Comparison of ENCODE assay signal across 21 cellular contexts in genomic region chr3:196397941-196398340, GRCh38. TPM values are rescaled to one million over a fixed set of nuclear protein-coding genes. Genes with fewer than 3 reads are reported as not detected.
DNase-seq lines count a peak whose midpoint lies in the region; ATAC-seq, FAIRE-seq and TF ChIP-seq lines count a peak whose summit lies in the region.
"Had no signal": no experiment of that assay in that cellular context is flagged by ENCODE, and none has a peak within 500 bp of the region (broad histone marks: within the 10 kb centered on the region; RNA-seq: fewer than 3 reads in every experiment).

No MANE protein-coding gene starts in this region.

- TF ChIP-seq CTCF in GM12878 (IDR thresholded peaks at IDR 0.05 in 2 of 3, conservative IDR thresholded peaks at IDR 0.05 in 1 of 3; ENCODE audit: control insufficient read depth in 2 of 3, extremely low read depth in 1 of 3, insufficient read depth in 1 of 3, low read depth in 3 of 3, low read length in 3 of 3), result no peak
- no peak for TF ChIP-seq CTCF in neural progenitor cell (IDR thresholded peaks at IDR 0.05)

- no peak overlapping the region for H3K4me3 ChIP-seq in GM12878
- no peak overlapping the region for H3K4me3 ChIP-seq in neural progenitor cell
- H3K4me3 ChIP-seq: BLaER1 treated with 17β-estradiol and CSF1 and Interleukin-3, amounts not matched to agents 10 nM and 100 nM; GM23248 had no signal

- H2AFZ ChIP-seq in GM12878 (ENCODE audit: control insufficient read depth, low read depth, low read length), result no peak overlapping the region
- no peak overlapping the region for H2AFZ ChIP-seq in neural progenitor cell (replicated peaks)
- H2AFZ ChIP-seq: GM23248 had no signal

- ATAC-seq in GM12878, result no peak
- no peak for ATAC-seq in GM18867 (IDR thresholded peaks at IDR 0.05; ENCODE audit: unreplicated experiment)

- intact Hi-C loops in GM12878 (cut with micrococcal nuclease; ENCODE audit: unreplicated experiment), result no loop called here

- DNase-seq in NCI-H146 (lab: John Stamatoyannopoulos, UW) (peak; percentile 25), NCI-H146 treated with DMSO at 0.1 percent for 48 hours (lab: John Stamatoyannopoulos, UW; ENCODE audit: unreplicated experiment) (no peak), NCI-H69 (lab: John Stamatoyannopoulos, UW) (peak; percentile 22), GM12878 (ENCODE audit: low read depth, low spot score) (no peak), neural progenitor cell (ENCODE audit: low spot score) (no peak), NCI-H187 treated with DMSO at 0.1 percent for 48 hours (lab: John Stamatoyannopoulos, UW) (no peak)
- DNase-seq: AML-193; Calu3; CD4-positive, CD25-positive, alpha-beta regulatory T cell; DMS 273 treated with DMSO at 0.1 percent for 48 hours; DMS79; GM23248; KG1 had no signal

- H3K9me3 ChIP-seq in GM12878 (replicated peaks; ENCODE audit: control insufficient read depth, insufficient read depth, low read length), result no peaks in the 10 kb centered on the region
- H3K9me3 ChIP-seq in neural progenitor cell (ENCODE audit: low read depth), result no peaks in the 10 kb centered on the region
- H3K9me3 ChIP-seq: BLaER1 treated with 17β-estradiol and CSF1 and Interleukin-3, amounts not matched to agents 10 nM and 100 nM had no signal

- H3K27me3 ChIP-seq in GM12878 (replicated peaks in 1 of 2; ENCODE audit: control insufficient read depth in 2 of 2, insufficient read depth in 2 of 2, low read length in 1 of 2) (no peaks in the 10 kb centered on the region), neural progenitor cell (no peaks in the 10 kb centered on the region)
- H3K27me3 ChIP-seq: BLaER1 treated with 17β-estradiol and CSF1 and Interleukin-3, amounts not matched to agents 10 nM and 100 nM had no signal

- TF ChIP-seq RAD21 in GM12878 (IDR thresholded peaks at IDR 0.05; ENCODE audit: insufficient read depth, low read depth, low read length), result no peak

- 65% methylated on average over 3 of the region's 3 CpGs for WGBS in GM12878 (ENCODE audit: insufficient coverage, insufficient replicate concordance, low lambda C conversion rate, missing lambda C conversion rate)

- H3K9ac ChIP-seq in GM12878 (ENCODE audit: control insufficient read depth, insufficient read depth, low read length), result no peak overlapping the region
- H3K9ac ChIP-seq in neural progenitor cell, result no peak overlapping the region
- H3K9ac ChIP-seq: BLaER1 treated with 17β-estradiol and CSF1 and Interleukin-3, amounts not matched to agents 10 nM and 100 nM; GM23248 had no signal

- peaks cover 2% of the 10 kb centered on the region for H3K27me3 Mint-ChIP-seq in neural progenitor cell (ENCODE audit: insufficient read depth, low read depth)
- H3K27me3 Mint-ChIP-seq: CD4-positive, CD25-positive, alpha-beta regulatory T cell; IgD-negative memory B cell had no signal

- H3K4me2 ChIP-seq in GM12878 (ENCODE audit: control insufficient read depth, insufficient read depth) (no peak overlapping the region), neural progenitor cell (no peak overlapping the region)
- H3K4me2 ChIP-seq: BLaER1 treated with 17β-estradiol and CSF1 and Interleukin-3, amounts not matched to agents 10 nM and 100 nM had no signal

- peaks cover 36% of the 10 kb centered on the region for H3K36me3 Mint-ChIP-seq in neural progenitor cell

- H3K36me3 ChIP-seq in GM12878 (ENCODE audit: control insufficient read depth in 2 of 2, insufficient read depth in 2 of 2, low read length in 1 of 2), result peaks cover 3 to 36% of the 10 kb centered on the region in 2 experiments
- H3K36me3 ChIP-seq in neural progenitor cell, result peaks cover 19% of the 10 kb centered on the region

- no peaks in the 10 kb centered on the region for H3K4me1 Mint-ChIP-seq in neural progenitor cell

- in situ Hi-C loops in GM12878 (cut with MboI), result no loop called here

- no peaks in the 10 kb centered on the region for H4K20me1 ChIP-seq in GM12878 (ENCODE audit: control insufficient read depth, insufficient read depth)
- peaks cover 10% of the 10 kb centered on the region for H4K20me1 ChIP-seq in neural progenitor cell (ENCODE audit: low read depth)

- CTCF ChIA-PET in GM12878 (lab: Yijun Ruan, JAX), result interaction anchor here (0.8 to 1.0 kb wide), 2 partner anchors 10 to 14 kb away, joined by 3 to 4 read pairs; no protein-coding TSS in a partner anchor

- H3K4me1 ChIP-seq in GM12878 (ENCODE audit: control insufficient read depth, insufficient read depth, low read length) (no peaks in the 10 kb centered on the region), neural progenitor cell (no peaks in the 10 kb centered on the region)
- H3K4me1 ChIP-seq: BLaER1 treated with 17β-estradiol and CSF1 and Interleukin-3, amounts not matched to agents 10 nM and 100 nM had no signal

- RAD21 ChIA-PET in GM12878 (lab: Charles Lee; ENCODE audit: unreplicated experiment), result no interaction called here

- no peaks in the 10 kb centered on the region for H3K9me3 Mint-ChIP-seq in neural progenitor cell
- H3K9me3 Mint-ChIP-seq: CD4-positive, CD25-positive, alpha-beta regulatory T cell; IgD-negative memory B cell had no signal

- TF ChIP-seq EP300 in GM12878 (IDR thresholded peaks at IDR 0.05; ENCODE audit: borderline replicate concordance in 1 of 2, control insufficient read depth in 1 of 2, low read depth in 2 of 2, low read length in 2 of 2), result no peak

- no peak for TF ChIP-seq POLR2A in GM12878 (IDR thresholded peaks at IDR 0.05; ENCODE audit: low read depth, low read length)

- no peak overlapping the region for H3K27ac Mint-ChIP-seq in neural progenitor cell

- no peak for FAIRE-seq in GM12878 (lab: Jason Lieb, UNC)
- FAIRE-seq: G401.6, GM12892, H54 had no signal

- H3K4me3 Mint-ChIP-seq in neural progenitor cell, result no peak overlapping the region
- H3K4me3 Mint-ChIP-seq: CD4-positive, CD25-positive, alpha-beta regulatory T cell; IgD-negative memory B cell had no signal

- TSS peak; percentile 33 for BruUV-seq in GM12878 (replicated peaks; lab: Mats Ljungman, UMichigan)

- SMC1A ChIA-PET in GM12878 (lab: Charles Lee; ENCODE audit: uncharacterized antibody, unreplicated experiment), result interaction anchor here (1.4 kb wide), 1 partner anchor 13 kb away, joined by 5 read pairs; no protein-coding TSS in a partner anchor

- POLR2A ChIA-PET in GM12878 (lab: Charles Lee), result interaction anchor here (0.5 to 0.8 kb wide), 2 partner anchors 9 to 342 kb away, joined by 3 read pairs; no protein-coding TSS in a partner anchor

- H3K27ac ChIP-seq in GM12878 (ENCODE audit: control insufficient read depth, insufficient read depth), result no peak overlapping the region
- H3K27ac ChIP-seq in neural progenitor cell, result no peak overlapping the region
- H3K27ac ChIP-seq: 22Rv1; BLaER1 treated with 17β-estradiol and CSF1 and Interleukin-3, amounts not matched to agents 10 nM and 100 nM; GM23248 had no signal

- H3K79me2 ChIP-seq in GM12878 (ENCODE audit: control insufficient read depth, insufficient read depth, low read length) (peaks cover 2% of the 10 kb centered on the region), neural progenitor cell (ENCODE audit: low read depth) (peaks cover 44% of the 10 kb centered on the region)

- no peaks in the 10 kb centered on the region for H3F3A ChIP-seq in neural progenitor cell (ENCODE audit: low read depth)

TF ChIP-seq in GM12878, 131 proteins besides CTCF, POLR2A, EP300 and RAD21 (continues in another document):
- TF ChIP-seq RFX5 (IDR thresholded peaks at IDR 0.05; ENCODE audit: low read depth, low read length) (no peak), TCF12 (IDR thresholded peaks at IDR 0.05; ENCODE audit: low read depth, low read length) (no peak)

RNA-seq across cellular contexts. Expression of gene UBXN7, which starts 34.3 kb away (rescaled TPM):
- 105 and 108 TPM in 2 replicates for total RNA-seq in GM12878 (2013; cell fraction: nucleolus; rRNA removed)
- 16.1 and 17.6 TPM in 2 replicates for total RNA-seq in GM12878 (2014; rRNA removed)
- total RNA-seq in GM12878 (2014; rRNA removed; fragmentation: Illumina TruSeq; extraction: Trizol), result 21.3 and 21.6 TPM in 2 replicates
- total RNA-seq in GM12878 (2021), result 60.8 and 68.3 TPM in 2 replicates
- 11.2 TPM for polyA plus RNA-seq in GM12878 (2011; ENCODE audit: low read depth)
- 30.6 and 52.4 TPM in 2 replicates for polyA plus RNA-seq in GM12878 (2011; rRNA removed)
- 15.2 and 22.8 TPM in 2 replicates for polyA plus RNA-seq in GM12878 (2011; cell fraction: cytosol; rRNA removed)
- 18.1 and 18.5 TPM in 2 replicates for polyA plus RNA-seq in GM12878 (2011; cell fraction: nucleus; rRNA removed)
- polyA plus RNA-seq in GM12878 (2012), result 25.6 and 36.3 TPM in 2 replicates
- polyA plus RNA-seq in GM12878 (2014; fragmentation: Illumina TruSeq; extraction: Trizol), result 28.1 and 33.8 TPM in 2 replicates
- polyA plus RNA-seq in GM12878 (2014; fragmentation: Nextera tagmentation; extraction: Ambion mirVana), result 1 to 10 TPM; 4.8 TPM
- polyA plus RNA-seq in GM12878 (2014; rRNA removed), result 17.9 and 21.7 TPM in 2 replicates
- polyA plus RNA-seq in GM12878 (2016; fragmentation: Nextera tagmentation; extraction: Ambion mirVana), result 10 to 100 TPM; 62.2 to 78.4 TPM
- polyA minus RNA-seq in GM12878 (2011; rRNA and poly(A)+ RNA removed), result 43.8 and 47.2 TPM in 2 replicates
- polyA minus RNA-seq in GM12878 (2011; cell fraction: cytosol; rRNA and poly(A)+ RNA removed), result 15.8 and 16.2 TPM in 2 replicates
- 13.7 and 19.9 TPM in 2 replicates for polyA minus RNA-seq in GM12878 (2011; cell fraction: nucleus; rRNA and poly(A)+ RNA removed)
- total RNA-seq in neural progenitor cell (ENCODE audit: low replicate concordance), result 46.2 and 68.7 TPM in 2 replicates

RNA-seq across cellular contexts. Expression of gene TM4SF19, which starts 59.8 kb away (rescaled TPM):
- total RNA-seq in GM12878 (2013; cell fraction: nucleolus; rRNA removed), result not detected in 2 replicates
- total RNA-seq in GM12878 (2014; rRNA removed) (not detected in 2 replicates), GM12878 (2014; rRNA removed; fragmentation: Illumina TruSeq; extraction: Trizol) (not detected in 2 replicates), GM12878 (2021) (not detected in 2 replicates), neural progenitor cell (ENCODE audit: low replicate concordance) (not detected in 2 replicates)
- not detected for polyA plus RNA-seq in GM12878 (2011; ENCODE audit: low read depth)
- polyA plus RNA-seq in GM12878 (2011; rRNA removed) (not detected in 2 replicates), GM12878 (2014; fragmentation: Illumina TruSeq; extraction: Trizol) (not detected in 2 replicates), GM12878 (2014; fragmentation: Nextera tagmentation; extraction: Ambion mirVana) (under 1 TPM; 0.05 TPM), GM12878 (2014; rRNA removed) (not detected in 2 replicates), GM12878 (2016; fragmentation: Nextera tagmentation; extraction: Ambion mirVana) (under 1 TPM; 0.11 to 0.16 TPM)
- polyA plus RNA-seq in GM12878 (2011; cell fraction: cytosol; rRNA removed), result not detected in 2 replicates
- not detected in 2 replicates for polyA plus RNA-seq in GM12878 (2011; cell fraction: nucleus; rRNA removed)
- 0.20 and 0.55 TPM in 2 replicates for polyA plus RNA-seq in GM12878 (2012)
- not detected in 2 replicates for polyA minus RNA-seq in GM12878 (2011; rRNA and poly(A)+ RNA removed)
- polyA minus RNA-seq in GM12878 (2011; cell fraction: cytosol; rRNA and poly(A)+ RNA removed), result not detected in 2 replicates
- not detected in 2 replicates for polyA minus RNA-seq in GM12878 (2011; cell fraction: nucleus; rRNA and poly(A)+ RNA removed)
- total RNA-seq: Calu3; CD4-positive, CD25-positive, alpha-beta regulatory T cell; GM23248; HT-29 had no signal
- polyA plus RNA-seq: GM23248 had no signal

Comparison
In these comparisons a context has a peak if more than half of its experiments do, and no peak if none do; other contexts are left out.
1. DNase-seq: peak in NCI-H146 (single experiment) and NCI-H69 (single experiment); none in NCI-H146 treated with DMSO at 0.1 percent for 48 hours (single experiment), GM12878 (single experiment), neural progenitor cell (single experiment) and NCI-H187 treated with DMSO at 0.1 percent for 48 hours (single experiment).